In genomic region chr20:62049342-62050165, GRCh38 we compare ENCODE assay signal across 20 cellular contexts. TPM values are rescaled to one million over a fixed set of nuclear protein-coding genes. Genes with fewer than 3 reads are reported as not detected.
A peak's percentile ranks its signal among the peaks of the same experiment; 100 is the strongest.
DNase-seq lines count a peak whose midpoint lies in the region; ATAC-seq and TF ChIP-seq lines count a peak whose summit lies in the region.
"Had no signal": no experiment of that assay in that cellular context is flagged by ENCODE, and none has a peak within 500 bp of the region (broad histone marks: within the 10 kb centered on the region; RNA-seq: fewer than 3 reads in every experiment).

No MANE protein-coding gene starts in this region.

- no peak overlapping the region for H3K4me3 Mint-ChIP-seq in activated T-cell treated with anti-CD3 and anti-CD28 coated beads, Interleukin-2, amount 50 U/mL, for 24 hours
- no peak overlapping the region for H3K4me3 Mint-ChIP-seq in activated T-cell treated with anti-CD3 and anti-CD28 coated beads, Interleukin-2, amount 50 U/mL, for 4 hours
- H3K4me3 Mint-ChIP-seq in glutamatergic neuron (ENCODE audit: unreplicated experiment) = peak overlapping the region; percentile 38

- no peak overlapping the region for H3K4me2 ChIP-seq in neuronal stem cell (ENCODE audit: insufficient read depth, low read length, poor library complexity, severe bottlenecking)
- H3K4me2 ChIP-seq: KMS-11 had no signal

- no peak overlapping the region for H2AFZ ChIP-seq in neuronal stem cell (ENCODE audit: low read length)
- H2AFZ ChIP-seq: GM23248 had no signal

- H2AK5ac ChIP-seq in neuronal stem cell (ENCODE audit: low read depth, low read length) = peak overlapping the region; percentile 19

- no peaks in the 10 kb centered on the region for H3K9me3 Mint-ChIP-seq in activated T-cell treated with anti-CD3 and anti-CD28 coated beads, Interleukin-2, amount 50 U/mL, for 24 hours
- H3K9me3 Mint-ChIP-seq in activated T-cell treated with anti-CD3 and anti-CD28 coated beads, Interleukin-2, amount 50 U/mL, for 4 hours = no peaks in the 10 kb centered on the region
- peaks cover 4% of the 10 kb centered on the region for H3K9me3 Mint-ChIP-seq in glutamatergic neuron (ENCODE audit: unreplicated experiment)

- TF ChIP-seq CTCF in glutamatergic neuron (IDR thresholded peaks at IDR 0.05; ENCODE audit: partially characterized antibody, unreplicated experiment) (no peak), upper lobe of right lung (IDR thresholded peaks at IDR 0.05) (no peak), esophagus squamous epithelium (IDR thresholded peaks at IDR 0.05) (no peak)

- H3K4ac ChIP-seq in neuronal stem cell (ENCODE audit: low read length) = no peak overlapping the region

- H4K8ac ChIP-seq in neuronal stem cell (ENCODE audit: low read depth, low read length) = no peak overlapping the region

- H3K36me3 ChIP-seq in neuronal stem cell (replicated peaks in 1 of 2; ENCODE audit: control insufficient read depth in 2 of 2, insufficient read depth in 2 of 2, low read length in 2 of 2) = peaks cover 9 to 15% of the 10 kb centered on the region in 2 donors
- no peaks in the 10 kb centered on the region for H3K36me3 ChIP-seq in upper lobe of right lung
- H3K36me3 ChIP-seq in esophagus squamous epithelium = peaks cover 0 to 23% (median 0%) of the 10 kb centered on the region in 3 donors
- H3K36me3 ChIP-seq: MG63 had no signal

- peak overlapping the region; percentile 47 for H3K27ac Mint-ChIP-seq in activated T-cell treated with anti-CD3 and anti-CD28 coated beads, Interleukin-2, amount 50 U/mL, for 24 hours
- H3K27ac Mint-ChIP-seq in glutamatergic neuron (ENCODE audit: unreplicated experiment) = no peak overlapping the region

- H3K23ac ChIP-seq in neuronal stem cell (ENCODE audit: low read depth, low read length, poor library complexity) = peak overlapping the region; percentile 29

- H3K4me3 ChIP-seq in neuronal stem cell (ENCODE audit: low read length in 2 of 2) = peak overlapping the region in 1 of 2 donors; percentile 32
- H3K4me3 ChIP-seq in upper lobe of right lung = no peak overlapping the region
- no peak overlapping the region for H3K4me3 ChIP-seq in esophagus squamous epithelium
- H3K4me3 ChIP-seq: GM23248, MG63 had no signal

- intact Hi-C loops in upper lobe of right lung (cut with DNase I) = no loop called here
- intact Hi-C loops in esophagus squamous epithelium (cut with DNase I) = no loop called here

- H3K9me3 ChIP-seq in neuronal stem cell (replicated peaks in 1 of 2; ENCODE audit: control insufficient read depth in 2 of 2, insufficient read depth in 1 of 2, low read depth in 1 of 2, low read length in 2 of 2) = peaks cover 0 to 9% of the 10 kb centered on the region in 2 donors
- H3K9me3 ChIP-seq in upper lobe of right lung = no peaks in the 10 kb centered on the region
- H3K9me3 ChIP-seq in esophagus squamous epithelium = no peaks in the 10 kb centered on the region
- H3K9me3 ChIP-seq: BE2C, MG63 had no signal

- DNase-seq in activated T-cell treated with anti-CD3 and anti-CD28 coated beads, Interleukin-2, amount 50 U/mL, for 24 hours = peak; percentile 19
- DNase-seq in activated T-cell treated with anti-CD3 and anti-CD28 coated beads, Interleukin-2, amount 50 U/mL, for 4 hours = no peak
- DNase-seq in glutamatergic neuron (no peak), neuronal stem cell (ENCODE audit: low spot score) (no peak), upper lobe of right lung (peak; percentile 54), RKO (ENCODE audit: low spot score) (no peak), esophagus squamous epithelium (lab: John Stamatoyannopoulos, UW) (no peak), NOMO-1 (lab: John Stamatoyannopoulos, UW; ENCODE audit: unreplicated experiment in 2 of 2) (no peak)
- DNase-seq: BE2C, DND-41, GM23248, MG63, NCI-H1092, NCI-H146, NCI-H2081, NCI-H510A, NCI-H774, PC-3 had no signal

- H4K91ac ChIP-seq in neuronal stem cell (ENCODE audit: low read depth, low read length, poor library complexity) = no peak overlapping the region

- H3K79me1 ChIP-seq in neuronal stem cell (ENCODE audit: low read depth, low read length) = peaks cover 50% of the 10 kb centered on the region

- H2BK12ac ChIP-seq in neuronal stem cell (ENCODE audit: low read length) = no peak overlapping the region

- no peak overlapping the region for H3K27ac ChIP-seq in neuronal stem cell (replicated peaks; ENCODE audit: low read length)
- H3K27ac ChIP-seq in upper lobe of right lung = no peak overlapping the region
- no peak overlapping the region for H3K27ac ChIP-seq in esophagus squamous epithelium
- H3K27ac ChIP-seq: 22Rv1, GM23248, KMS-11 had no signal

- H2BK5ac ChIP-seq in neuronal stem cell (ENCODE audit: low read length) = no peak overlapping the region

- H3K9ac ChIP-seq in neuronal stem cell (ENCODE audit: low read depth, low read length, poor library complexity) = peak overlapping the region; percentile 40
- H3K9ac ChIP-seq: GM23248, KMS-11 had no signal

- H3K27me3 ChIP-seq in neuronal stem cell (ENCODE audit: control insufficient read depth in 3 of 3, insufficient read depth in 3 of 3, low read depth in 1 of 3, low read length in 3 of 3) (no peaks in the 10 kb centered on the region), upper lobe of right lung (no peaks in the 10 kb centered on the region), esophagus squamous epithelium (no peaks in the 10 kb centered on the region)
- H3K27me3 ChIP-seq: BE2C, MG63 had no signal

- WGBS in neuronal stem cell (ENCODE audit: extremely low coverage in 2 of 2, insufficient read length in 2 of 2, insufficient replicate concordance in 1 of 2), 2 donors = no CpG with 5 or more reads among the region's 22 CpGs
- WGBS in esophagus squamous epithelium, 2 donors = 96 to 97% methylated on average over 4 to 6 of the region's 22 CpGs

- H3K4me1 ChIP-seq in neuronal stem cell (ENCODE audit: control insufficient read depth in 2 of 2, insufficient read depth in 1 of 2, low read depth in 1 of 2, low read length in 2 of 2) = peaks cover 4% of the 10 kb centered on the region in 2 donors
- peaks cover 3% of the 10 kb centered on the region for H3K4me1 ChIP-seq in upper lobe of right lung
- H3K4me1 ChIP-seq in esophagus squamous epithelium = no peaks in the 10 kb centered on the region
- H3K4me1 ChIP-seq: BE2C had no signal

- H2BK120ac ChIP-seq in neuronal stem cell (ENCODE audit: low read depth, low read length) = no peak overlapping the region

- H3K4me1 Mint-ChIP-seq in activated T-cell treated with anti-CD3 and anti-CD28 coated beads, Interleukin-2, amount 50 U/mL, for 24 hours (ENCODE audit: low read depth) = peaks cover 58% of the 10 kb centered on the region
- peaks cover 49% of the 10 kb centered on the region for H3K4me1 Mint-ChIP-seq in activated T-cell treated with anti-CD3 and anti-CD28 coated beads, Interleukin-2, amount 50 U/mL, for 4 hours (ENCODE audit: low read depth)
- peaks cover 32% of the 10 kb centered on the region for H3K4me1 Mint-ChIP-seq in glutamatergic neuron (ENCODE audit: low read depth, unreplicated experiment)

- no peak for ATAC-seq in activated T-cell treated with anti-CD3 and anti-CD28 coated beads, Interleukin-2, amount 50 U/mL, for 4 hours
- ATAC-seq in upper lobe of right lung = no peak
- ATAC-seq: PC-3 had no signal

- H3K36me3 Mint-ChIP-seq in activated T-cell treated with anti-CD3 and anti-CD28 coated beads, Interleukin-2, amount 50 U/mL, for 24 hours (ENCODE audit: low read depth) = peaks cover 21% of the 10 kb centered on the region
- H3K36me3 Mint-ChIP-seq in activated T-cell treated with anti-CD3 and anti-CD28 coated beads, Interleukin-2, amount 50 U/mL, for 4 hours (ENCODE audit: insufficient read depth) = no peaks in the 10 kb centered on the region
- H3K36me3 Mint-ChIP-seq in glutamatergic neuron (ENCODE audit: unreplicated experiment) = no peaks in the 10 kb centered on the region

- no peak overlapping the region for H3K14ac ChIP-seq in neuronal stem cell (ENCODE audit: low read length)

- H3K18ac ChIP-seq in neuronal stem cell (ENCODE audit: low read length) = no peak overlapping the region

- no peak overlapping the region for H2BK15ac ChIP-seq in neuronal stem cell (ENCODE audit: low read length)

- H3K27me3 Mint-ChIP-seq in activated T-cell treated with anti-CD3 and anti-CD28 coated beads, Interleukin-2, amount 50 U/mL, for 24 hours = no peaks in the 10 kb centered on the region
- H3K27me3 Mint-ChIP-seq in activated T-cell treated with anti-CD3 and anti-CD28 coated beads, Interleukin-2, amount 50 U/mL, for 4 hours (ENCODE audit: low read depth) = no peaks in the 10 kb centered on the region
- peaks cover 11% of the 10 kb centered on the region for H3K27me3 Mint-ChIP-seq in glutamatergic neuron (ENCODE audit: unreplicated experiment)

- TF ChIP-seq POLR2A in esophagus squamous epithelium (IDR thresholded peaks at IDR 0.05) = no peak

RNA-seq across cellular contexts. Expression of gene TAF4, which starts 16.1 kb away (rescaled TPM):
- total RNA-seq in activated T-cell treated with anti-CD3 and anti-CD28 coated beads, Interleukin-2, amount 50 U/mL, for 4 hours = 10 to 100 TPM; 26.4 to 31.1 (median 27.0) TPM
- 20.0 TPM for total RNA-seq in glutamatergic neuron (ENCODE audit: unreplicated experiment)
- polyA plus RNA-seq in neuronal stem cell (2013, experiment 1 of 2) = 13.5 TPM
- 15.0 TPM for polyA plus RNA-seq in neuronal stem cell (2013, experiment 2 of 2)
- total RNA-seq in upper lobe of right lung = 19.6 TPM
- 10 to 100 TPM in 3 of 4 donors, 1 to 10 TPM in 1; 4.9 to 16.5 (median 14.4) TPM for total RNA-seq in esophagus squamous epithelium

Comparison
In these comparisons a context has a peak if more than half of its experiments do, and no peak if none do; other contexts are left out.
1. DNase-seq: peak in activated T-cell treated with anti-CD3 and anti-CD28 coated beads, Interleukin-2, amount 50 U/mL, for 24 hours (single experiment) and upper lobe of right lung (single experiment); none in activated T-cell treated with anti-CD3 and anti-CD28 coated beads, Interleukin-2, amount 50 U/mL, for 4 hours (single experiment), glutamatergic neuron (single experiment), neuronal stem cell (single experiment), RKO (single experiment), esophagus squamous epithelium (single experiment) and NOMO-1 (0 of 2).